ENCODE assay signal across 8 cellular contexts in genomic region chr2:192195548-192196418, GRCh38. TPM values are rescaled to one million over a fixed set of nuclear protein-coding genes. Genes with fewer than 3 reads are reported as not detected.
DNase-seq lines count a peak whose midpoint lies in the region; ATAC-seq and TF ChIP-seq lines count a peak whose summit lies in the region.

No MANE protein-coding gene starts in this region.

- peak overlapping the region; percentile 65 for H3K4me3 ChIP-seq in neural progenitor cell

- no peak overlapping the region for H3K27ac ChIP-seq in neural progenitor cell

- POLR2A ChIA-PET in activated CD4-positive, alpha-beta T cell treated with anti-CD3 and anti-CD28 coated beads for 36 hours (lab: Charles Lee): interaction anchor here (0.6 kb wide), 1 partner anchor 137 kb away, joined by 3 read pairs; no protein-coding TSS in a partner anchor

- H2AFZ ChIP-seq in neural progenitor cell (replicated peaks): peak overlapping the region; percentile 97

- H3K79me2 ChIP-seq in neural progenitor cell (ENCODE audit: low read depth): no peaks in the 10 kb centered on the region

- H3K9me3 ChIP-seq in neural progenitor cell (ENCODE audit: low read depth): no peaks in the 10 kb centered on the region

- H3F3A ChIP-seq in neural progenitor cell (ENCODE audit: low read depth): peaks cover 26% of the 10 kb centered on the region

- ATAC-seq in activated CD4-positive, alpha-beta T cell treated with anti-CD3 and anti-CD28 coated beads for 36 hours: peak; percentile 30
- ATAC-seq in HG03521 (IDR thresholded peaks at IDR 0.05; ENCODE audit: unreplicated experiment): peak; percentile 10

- H3K4me1 ChIP-seq in neural progenitor cell: peaks cover 14% of the 10 kb centered on the region

- no peak overlapping the region for H3K27ac Mint-ChIP-seq in activated CD4-positive, alpha-beta T cell treated with anti-CD3 and anti-CD28 coated beads for 36 hours
- H3K27ac Mint-ChIP-seq in activated T-helper 2 cell treated with anti-CD3 and anti-CD28 coated beads, Interferon-gamma antibody, Interleukin-2, Interleukin-4, amounts not matched to agents 10 μg/mL and 5 μg/mL and 100 μg/mL, durations not matched to agents 14 hours and 24 hours and 36 hours: no peak overlapping the region
- peak overlapping the region; percentile 83 for H3K27ac Mint-ChIP-seq in neural progenitor cell

- H3K36me3 Mint-ChIP-seq in activated CD4-positive, alpha-beta T cell treated with anti-CD3 and anti-CD28 coated beads for 36 hours (ENCODE audit: low read depth): no peaks in the 10 kb centered on the region
- H3K36me3 Mint-ChIP-seq in activated T-helper 2 cell treated with anti-CD3 and anti-CD28 coated beads, Interferon-gamma antibody, Interleukin-2, Interleukin-4, amounts not matched to agents 10 μg/mL and 5 μg/mL and 100 μg/mL, durations not matched to agents 14 hours and 24 hours and 36 hours (ENCODE audit: low read depth): no peaks in the 10 kb centered on the region
- no peaks in the 10 kb centered on the region for H3K36me3 Mint-ChIP-seq in neural progenitor cell

- H3K4me3 Mint-ChIP-seq in activated CD4-positive, alpha-beta T cell treated with anti-CD3 and anti-CD28 coated beads for 36 hours: peak overlapping the region; percentile 68
- peak overlapping the region; percentile 61 for H3K4me3 Mint-ChIP-seq in activated T-helper 2 cell treated with anti-CD3 and anti-CD28 coated beads, Interferon-gamma antibody, Interleukin-2, Interleukin-4, amounts not matched to agents 10 μg/mL and 5 μg/mL and 100 μg/mL, durations not matched to agents 14 hours and 24 hours and 36 hours (ENCODE audit: low read depth)
- H3K4me3 Mint-ChIP-seq in neural progenitor cell: peak overlapping the region; percentile 90

- CTCF ChIA-PET in activated CD4-positive, alpha-beta T cell treated with anti-CD3 and anti-CD28 coated beads for 36 hours (lab: Charles Lee): interaction anchor here (0.6 to 2.7 kb wide), 3 partner anchors 12 to 35 kb away, joined by 3 to 19 read pairs (median 4); no protein-coding TSS in a partner anchor

- H3K27me3 ChIP-seq in neural progenitor cell: peaks cover 88% of the 10 kb centered on the region

- H3K4me2 ChIP-seq in neural progenitor cell: peak overlapping the region; percentile 95

- H3K27me3 Mint-ChIP-seq in activated CD4-positive, alpha-beta T cell treated with anti-CD3 and anti-CD28 coated beads for 36 hours: peaks cover 52% of the 10 kb centered on the region
- H3K27me3 Mint-ChIP-seq in activated T-helper 2 cell treated with anti-CD3 and anti-CD28 coated beads, Interferon-gamma antibody, Interleukin-2, Interleukin-4, amounts not matched to agents 10 μg/mL and 5 μg/mL and 100 μg/mL, durations not matched to agents 14 hours and 24 hours and 36 hours (ENCODE audit: low read depth): peaks cover 66% of the 10 kb centered on the region
- peaks cover 26% of the 10 kb centered on the region for H3K27me3 Mint-ChIP-seq in neural progenitor cell (ENCODE audit: insufficient read depth, low read depth)

- peaks cover 25% of the 10 kb centered on the region for H3K4me1 Mint-ChIP-seq in activated CD4-positive, alpha-beta T cell treated with anti-CD3 and anti-CD28 coated beads for 36 hours
- peaks cover 20% of the 10 kb centered on the region for H3K4me1 Mint-ChIP-seq in activated T-helper 2 cell treated with anti-CD3 and anti-CD28 coated beads, Interferon-gamma antibody, Interleukin-2, Interleukin-4, amounts not matched to agents 10 μg/mL and 5 μg/mL and 100 μg/mL, durations not matched to agents 14 hours and 24 hours and 36 hours (ENCODE audit: low read depth)
- H3K4me1 Mint-ChIP-seq in neural progenitor cell: peaks cover 22% of the 10 kb centered on the region

- no peak overlapping the region for H3K9ac ChIP-seq in neural progenitor cell

- intact Hi-C loops in activated CD4-positive, alpha-beta T cell treated with anti-CD3 and anti-CD28 coated beads for 36 hours (cut with DNase I, micrococcal nuclease): no loop called here
- intact Hi-C loops in activated T-helper 2 cell treated with anti-CD3 and anti-CD28 coated beads, Interferon-gamma antibody, Interleukin-2, Interleukin-4, amounts not matched to agents 10 μg/mL and 5 μg/mL and 100 μg/mL, durations not matched to agents 14 hours and 24 hours and 36 hours (cut with micrococcal nuclease): no loop called here

- peak; percentile 27 for DNase-seq in activated CD4-positive, alpha-beta T cell treated with anti-CD3 and anti-CD28 coated beads for 36 hours
- no peak for DNase-seq in activated CD4-positive, alpha-beta T cell treated with anti-CD3 and anti-CD28 coated beads, Interleukin-2, amount 50 U/mL, for 4 hours
- no peak for DNase-seq in activated T-helper 2 cell treated with anti-CD3 and anti-CD28 coated beads, Interferon-gamma antibody, Interleukin-2, Interleukin-4, amounts not matched to agents 10 μg/mL and 5 μg/mL and 100 μg/mL, durations not matched to agents 14 hours and 24 hours and 36 hours (ENCODE audit: low spot score)
- DNase-seq in glomerular visceral epithelial cell (ENCODE audit: extremely low spot score): peak; percentile 43
- DNase-seq in neural progenitor cell (ENCODE audit: low spot score): peak; percentile 89
- no peak for DNase-seq in NK-92 (lab: John Stamatoyannopoulos, UW; ENCODE audit: unreplicated experiment)
- no peak for DNase-seq in HT-29 (ENCODE audit: low spot score)

- no peaks in the 10 kb centered on the region for H3K36me3 ChIP-seq in neural progenitor cell

- H4K20me1 ChIP-seq in neural progenitor cell (ENCODE audit: low read depth): peaks cover 9% of the 10 kb centered on the region

- H3K9me3 Mint-ChIP-seq in activated CD4-positive, alpha-beta T cell treated with anti-CD3 and anti-CD28 coated beads for 36 hours (ENCODE audit: low read depth): no peaks in the 10 kb centered on the region
- no peaks in the 10 kb centered on the region for H3K9me3 Mint-ChIP-seq in activated T-helper 2 cell treated with anti-CD3 and anti-CD28 coated beads, Interferon-gamma antibody, Interleukin-2, Interleukin-4, amounts not matched to agents 10 μg/mL and 5 μg/mL and 100 μg/mL, durations not matched to agents 14 hours and 24 hours and 36 hours
- H3K9me3 Mint-ChIP-seq in neural progenitor cell: no peaks in the 10 kb centered on the region

- TF ChIP-seq CTCF in neural progenitor cell (IDR thresholded peaks at IDR 0.05): no peak

RNA-seq across cellular contexts. Expression of gene TMEFF2, which starts 1.1 kb away (rescaled TPM):
- total RNA-seq in activated CD4-positive, alpha-beta T cell treated with anti-CD3 and anti-CD28 coated beads for 36 hours: not detected
- total RNA-seq in activated T-helper 2 cell treated with anti-CD3 and anti-CD28 coated beads, Interferon-gamma antibody, Interleukin-2, Interleukin-4, amounts not matched to agents 10 μg/mL and 5 μg/mL and 100 μg/mL, durations not matched to agents 14 hours and 24 hours and 36 hours: not detected in 2 replicates
- 0.56 and 1.7 TPM in 2 replicates for total RNA-seq in neural progenitor cell (ENCODE audit: low replicate concordance)
- not detected in 2 replicates for total RNA-seq in HT-29 (2014; rRNA removed; shearing (Covaris generic))

Comparison
In these comparisons a context has a peak if more than half of its experiments do, and no peak if none do; other contexts are left out.
1. DNase-seq: peak in activated CD4-positive, alpha-beta T cell treated with anti-CD3 and anti-CD28 coated beads for 36 hours (single experiment), glomerular visceral epithelial cell (single experiment) and neural progenitor cell (single experiment); none in activated CD4-positive, alpha-beta T cell treated with anti-CD3 and anti-CD28 coated beads, Interleukin-2, amount 50 U/mL, for 4 hours (0 of 2), activated T-helper 2 cell treated with anti-CD3 and anti-CD28 coated beads, Interferon-gamma antibody, Interleukin-2, Interleukin-4, amounts not matched to agents 10 μg/mL and 5 μg/mL and 100 μg/mL, durations not matched to agents 14 hours and 24 hours and 36 hours (single experiment), NK-92 (single experiment) and HT-29 (single experiment).
2. Peak in every context shown above with its lines, with median percentiles within 50 percentile points of each other: H3K4me3 Mint-ChIP-seq.